18 cellular contexts compared by ENCODE assay signal in genomic region chr14:94384342-94384741, GRCh38. TPM values are rescaled to one million over a fixed set of nuclear protein-coding genes. Genes with fewer than 3 reads are reported as not detected.
DNase-seq lines count a peak whose midpoint lies in the region; ATAC-seq and TF ChIP-seq lines count a peak whose summit lies in the region.
"Had no signal": no experiment of that assay in that cellular context is flagged by ENCODE, and none has a peak within 500 bp of the region (broad histone marks: within the 10 kb centered on the region; RNA-seq: fewer than 3 reads in every experiment).

No MANE protein-coding gene starts in this region.

- TF ChIP-seq POLR2A in transverse colon (IDR thresholded peaks at IDR 0.05): no peak

- H3K9me3 ChIP-seq in lower lobe of right lung (no peaks in the 10 kb centered on the region), transverse colon (no peaks in the 10 kb centered on the region)

- ATAC-seq in activated T-helper 17 cell treated with anti-CD3 and anti-CD28 coated beads, Interleukin-2, amount 50 U/mL, for 72 hours (replicated peaks): no peak
- ATAC-seq in lower lobe of right lung: no peak
- ATAC-seq: PC-3 had no signal

- H3K27me3 ChIP-seq in lower lobe of right lung (ENCODE audit: low read depth) (no peaks in the 10 kb centered on the region), transverse colon (no peaks in the 10 kb centered on the region)

- intact Hi-C loops in lower lobe of right lung (cut with DNase I) (no loop called here), transverse colon (cut with DNase I; ENCODE audit: low total_unique reads) (no loop called here)

- in situ Hi-C loops in transverse colon (cut with MboI; ENCODE audit: low pct_ligation_motif_present in 1 of 4, low pct_unique_long_range_greater_than_20kb in 1 of 4, low sequenced_read_pairs in 3 of 4): no loop called here
- in situ Hi-C loops in KBM-7 (cut with MboI; ENCODE audit: low pct_unique_long_range_greater_than_20kb, low sequenced_read_pairs): no loop called here

- no peak overlapping the region for H3K4me3 ChIP-seq in lower lobe of right lung
- no peak overlapping the region for H3K4me3 ChIP-seq in transverse colon

- H3K4me1 Mint-ChIP-seq in activated T-helper 17 cell treated with anti-CD3 and anti-CD28 coated beads, Interleukin-2, amount 50 U/mL, for 72 hours: peaks cover 25% of the 10 kb centered on the region

- 86 to 88% methylated on average over 2 to 7 of the region's 7 CpGs for WGBS in transverse colon (ENCODE audit: low coverage in 1 of 2), 2 donors

- no peak for TF ChIP-seq EP300 in transverse colon (IDR thresholded peaks at IDR 0.05; ENCODE audit: low read depth)

- H3K36me3 ChIP-seq in lower lobe of right lung (peaks cover 38% of the 10 kb centered on the region), transverse colon (no peaks in the 10 kb centered on the region)

- H3K27me3 Mint-ChIP-seq in activated T-helper 17 cell treated with anti-CD3 and anti-CD28 coated beads, Interleukin-2, amount 50 U/mL, for 72 hours: peaks cover 3% of the 10 kb centered on the region

- H3K9me3 Mint-ChIP-seq in activated T-helper 17 cell treated with anti-CD3 and anti-CD28 coated beads, Interleukin-2, amount 50 U/mL, for 72 hours: peaks cover 3% of the 10 kb centered on the region

- peak overlapping the region; percentile 9 for H3K27ac Mint-ChIP-seq in activated T-helper 17 cell treated with anti-CD3 and anti-CD28 coated beads, Interleukin-2, amount 50 U/mL, for 72 hours

- H3K4me1 ChIP-seq in lower lobe of right lung (peaks cover 38% of the 10 kb centered on the region), transverse colon (peaks cover 8 to 34% (median 12%) of the 10 kb centered on the region in 4 donors)

- peak overlapping the region; percentile 30 for H3K4me3 Mint-ChIP-seq in activated T-helper 17 cell treated with anti-CD3 and anti-CD28 coated beads, Interleukin-2, amount 50 U/mL, for 72 hours

- peaks cover 41% of the 10 kb centered on the region for H3K36me3 Mint-ChIP-seq in activated T-helper 17 cell treated with anti-CD3 and anti-CD28 coated beads, Interleukin-2, amount 50 U/mL, for 72 hours (ENCODE audit: low read depth)

- TF ChIP-seq CTCF in lower lobe of right lung (IDR thresholded peaks at IDR 0.05) (no peak), transverse colon (IDR thresholded peaks at IDR 0.05) (no peak)

- DNase-seq in ecto neural progenitor cell (ENCODE audit: low spot score) (peak; percentile 29), lower lobe of right lung (no peak), transverse colon (no peak), NCI-H146 (lab: John Stamatoyannopoulos, UW) (no peak), NCI-H2196 treated with DMSO at 0.1 percent for 48 hours (lab: John Stamatoyannopoulos, UW; ENCODE audit: unreplicated experiment) (no peak), KBM-7 (no peak)
- no peak for DNase-seq in activated T-cell treated with anti-CD3 and anti-CD28 coated beads, Interleukin-2, amount 50 U/mL, for 48 hours
- DNase-seq: C1 segment of cervical spinal cord, DMS79 treated with DMSO at 0.1 percent for 48 hours, NCI-H1417, NCI-H1930, NCI-H345, PC-3, RPMI8226, SHP77 treated with DMSO at 0.1 percent for 48 hours had no signal

- H3K27ac ChIP-seq in lower lobe of right lung: peak overlapping the region; percentile 53
- H3K27ac ChIP-seq in transverse colon: peak overlapping the region in 3 of 4 donors; percentile 13 to 66 (median 49)

RNA-seq across cellular contexts. Expression of gene SERPINA1, which starts 4.1 kb away (rescaled TPM):
- 100 to 1,000 TPM in 1 of 2 donors, 1 to 10 TPM in 1; 1.3 to 160 TPM for total RNA-seq in activated T-helper 17 cell treated with anti-CD3 and anti-CD28 coated beads, Interleukin-2, amount 50 U/mL, for 72 hours
- total RNA-seq in lower lobe of right lung: 994 TPM
- total RNA-seq in transverse colon: 100 to 1,000 TPM in 1 of 4 donors, 10 to 100 TPM in 3; 35.2 to 107 (median 61.0) TPM

RNA-seq across cellular contexts. Expression of gene SERPINA2, which starts 17.8 kb away (rescaled TPM):
- under 1 TPM in 1 of 2 donors, not detected in 1; 0.29 TPM for total RNA-seq in activated T-helper 17 cell treated with anti-CD3 and anti-CD28 coated beads, Interleukin-2, amount 50 U/mL, for 72 hours
- total RNA-seq in lower lobe of right lung (not detected), transverse colon (not detected)
- total RNA-seq: H4, M059J, PC-3 had no signal
